Comparison of ENCODE assay signal across 24 cellular contexts in the genomic region with DNA sequence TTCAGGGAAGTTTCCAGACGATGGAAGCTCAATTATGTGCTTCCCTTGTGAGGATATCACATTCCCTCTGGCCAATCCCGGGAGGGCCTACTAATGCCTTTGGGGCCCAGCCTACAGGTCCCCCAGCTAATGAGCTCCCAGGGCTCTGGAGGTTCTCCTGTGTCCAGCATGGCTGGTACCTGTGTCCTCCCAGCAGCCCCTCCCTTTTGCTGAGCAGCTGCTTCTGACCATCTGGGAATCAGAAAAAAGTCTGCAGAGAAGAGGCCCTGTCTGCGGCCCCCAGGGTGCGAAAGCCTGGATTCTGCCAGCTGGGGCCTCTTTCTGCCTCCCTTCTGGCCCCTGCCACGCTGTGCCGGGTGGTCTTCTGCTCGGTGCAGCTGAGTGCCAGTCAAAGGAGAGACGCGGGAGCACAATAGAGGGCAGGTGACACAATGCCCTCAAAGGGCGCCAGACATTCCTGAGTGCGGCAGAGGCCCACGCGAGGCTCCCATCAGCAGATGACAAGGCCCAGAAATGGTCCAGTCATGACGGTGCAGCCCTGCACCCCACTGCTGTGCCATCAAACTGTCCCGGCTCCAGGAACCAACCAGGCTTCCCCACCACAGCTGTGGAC. TPM values are rescaled to one million over a fixed set of nuclear protein-coding genes. Genes with fewer than 3 reads are reported as not detected.
DNase-seq lines count a peak whose midpoint lies in the region; ATAC-seq, FAIRE-seq and TF ChIP-seq lines count a peak whose summit lies in the region.
"Had no signal": no experiment of that assay in that cellular context is flagged by ENCODE, and none has a peak within 500 bp of the region (broad histone marks: within the 10 kb centered on the region; RNA-seq: fewer than 3 reads in every experiment).

No MANE protein-coding gene starts in this region.

- H2AFZ ChIP-seq in H9 (ENCODE audit: low read length), result no peak overlapping the region

- TF ChIP-seq CTCF in H9 (conservative IDR thresholded peaks at IDR 0.05) (no peak), RWPE2 (IDR thresholded peaks at IDR 0.05; ENCODE audit: poor library complexity, severe bottlenecking) (no peak)

- no peaks in the 10 kb centered on the region for H3K79me1 ChIP-seq in H9 (ENCODE audit: insufficient read depth, low read depth, low read length, poor library complexity, severe bottlenecking)

- no peak overlapping the region for H3K4ac ChIP-seq in H9 (ENCODE audit: low read depth, low read length)

- H3K27me3 ChIP-seq in BLaER1, result no peaks in the 10 kb centered on the region
- H3K27me3 ChIP-seq in H9 (ENCODE audit: insufficient read depth, low read length), result no peaks in the 10 kb centered on the region
- no peaks in the 10 kb centered on the region for H3K27me3 ChIP-seq in RWPE2 (ENCODE audit: insufficient read depth, poor library complexity, severe bottlenecking)
- no peaks in the 10 kb centered on the region for H3K27me3 ChIP-seq in naive thymus-derived CD4-positive, alpha-beta T cell (ENCODE audit: control insufficient read depth in 2 of 2, insufficient read depth in 2 of 2, low read length in 2 of 2)

- no peak overlapping the region for H3T11ph ChIP-seq in H9 (ENCODE audit: low read length)

- H4K5ac ChIP-seq in H9 (ENCODE audit: insufficient read length, low read depth, low read length), result no peak overlapping the region

- no peak overlapping the region for H4K8ac ChIP-seq in H9 (replicated peaks; ENCODE audit: insufficient read length, low read depth, low read length)

- H4K91ac ChIP-seq in H9 (ENCODE audit: insufficient read length, low read depth, low read length), result no peak overlapping the region

- no CpG with 5 or more reads among the region's 15 CpGs for WGBS in H9 (ENCODE audit: extremely low coverage, insufficient read length, low lambda C conversion rate)

- peaks cover 0 to 5% (median 4%) of the 10 kb centered on the region in 3 experiments; a peak in 3 of 7 replicates for H3K36me3 Mint-ChIP-seq in H9 (ENCODE audit: insufficient read depth in 1 of 3, low read depth in 3 of 3)
- peaks cover 0 to 14% (median 4%) of the 10 kb centered on the region in 5 donors for H3K36me3 Mint-ChIP-seq in naive thymus-derived CD4-positive, alpha-beta T cell

- peaks cover 84% of the 10 kb centered on the region for H3K4me1 ChIP-seq in BLaER1
- no peaks in the 10 kb centered on the region for H3K4me1 ChIP-seq in H9 (ENCODE audit: insufficient read depth, low read length)
- no peaks in the 10 kb centered on the region for H3K4me1 ChIP-seq in RWPE2 (ENCODE audit: insufficient read depth, poor library complexity, severe bottlenecking)
- H3K4me1 ChIP-seq in naive thymus-derived CD4-positive, alpha-beta T cell (ENCODE audit: control insufficient read depth in 2 of 2, insufficient read depth in 2 of 2, low read length in 2 of 2), result no peaks in the 10 kb centered on the region

- H3K36me3 ChIP-seq in BLaER1 (peaks cover 20% of the 10 kb centered on the region), RWPE2 (ENCODE audit: low read depth) (peaks cover 6% of the 10 kb centered on the region; the same call in 1 of the 2 replicates)
- peaks cover 0 to 20% (median 0%) of the 10 kb centered on the region in 3 experiments for H3K36me3 ChIP-seq in naive thymus-derived CD4-positive, alpha-beta T cell (ENCODE audit: control insufficient read depth in 2 of 3, insufficient read depth in 3 of 3, low read length in 3 of 3)

- H3K4me3 ChIP-seq in BLaER1 (no peak overlapping the region), RWPE2 (ENCODE audit: severe bottlenecking) (no peak overlapping the region)
- H3K4me3 ChIP-seq in naive thymus-derived CD4-positive, alpha-beta T cell (ENCODE audit: low read length), result no peak overlapping the region
- H3K4me3 ChIP-seq: A549 had no signal

- no peak overlapping the region for H2BK120ac ChIP-seq in H9 (ENCODE audit: low read depth, low read length, poor library complexity, severe bottlenecking)

- H3K9ac ChIP-seq in BLaER1, result peak overlapping the region; percentile 37
- no peak overlapping the region for H3K9ac ChIP-seq in H9 (ENCODE audit: extremely low read depth, insufficient read length, low read length)
- H3K9ac ChIP-seq: SK-N-SH had no signal

- no peaks in the 10 kb centered on the region for H3K27me3 Mint-ChIP-seq in H9 (ENCODE audit: low read depth)
- H3K27me3 Mint-ChIP-seq in naive thymus-derived CD4-positive, alpha-beta T cell, result no peaks in the 10 kb centered on the region
- H3K27me3 Mint-ChIP-seq: B cell; CD4-positive, CD25-positive, alpha-beta regulatory T cell had no signal

- H2AK5ac ChIP-seq in H9 (ENCODE audit: insufficient read length, low read length), result no peak overlapping the region

- 0 out of 3 replicates have a peak, but pooled peaks have one; percentile 8 for ATAC-seq in RWPE2 (ENCODE audit: low read depth)
- ATAC-seq in naive thymus-derived CD4-positive, alpha-beta T cell, result no peak
- ATAC-seq in HG02678 (IDR thresholded peaks at IDR 0.05; ENCODE audit: unreplicated experiment), result no peak
- no peak for ATAC-seq in GM18873 (IDR thresholded peaks at IDR 0.05; ENCODE audit: low FRiP score, unreplicated experiment)
- ATAC-seq: A549, HCT116 had no signal

- no peak overlapping the region for H3K27ac Mint-ChIP-seq in H9
- H3K27ac Mint-ChIP-seq in naive thymus-derived CD4-positive, alpha-beta T cell, result no peak overlapping the region
- H3K27ac Mint-ChIP-seq: B cell; CD4-positive, CD25-positive, alpha-beta regulatory T cell had no signal

- H2BK15ac ChIP-seq in H9 (ENCODE audit: low read depth, low read length), result no peak overlapping the region

- peak overlapping the region; percentile 79 for H3K4me2 ChIP-seq in BLaER1
- no peak overlapping the region for H3K4me2 ChIP-seq in H9 (ENCODE audit: insufficient read depth, insufficient read length, low read length)
- H3K4me2 ChIP-seq: A549, SK-N-SH had no signal

- H3K4me3 Mint-ChIP-seq in H9, result no peak overlapping the region
- H3K4me3 Mint-ChIP-seq in naive thymus-derived CD4-positive, alpha-beta T cell, result no peak overlapping the region
- H3K4me3 Mint-ChIP-seq: B cell; CD4-positive, CD25-positive, alpha-beta regulatory T cell had no signal

- no peaks in the 10 kb centered on the region for H3K4me1 Mint-ChIP-seq in H9
- H3K4me1 Mint-ChIP-seq in naive thymus-derived CD4-positive, alpha-beta T cell, result peaks cover 2 to 15% (median 10%) of the 10 kb centered on the region in 7 donors

- H3K27ac ChIP-seq in BLaER1, result peak overlapping the region; percentile 67
- H3K27ac ChIP-seq in H9 (ENCODE audit: insufficient read length, low read depth, low read length), result no peak overlapping the region
- no peak overlapping the region for H3K27ac ChIP-seq in RWPE2 (ENCODE audit: poor library complexity, severe bottlenecking)
- no peak overlapping the region for H3K27ac ChIP-seq in naive thymus-derived CD4-positive, alpha-beta T cell (ENCODE audit: low read depth, low read length)
- H3K27ac ChIP-seq: A549 had no signal

- no peaks in the 10 kb centered on the region for H3K23me2 ChIP-seq in H9 (ENCODE audit: insufficient read length, low read depth, low read length, poor library complexity, severe bottlenecking)

- H3K23ac ChIP-seq in H9 (ENCODE audit: insufficient read length, low read depth, low read length), result no peak overlapping the region

- H3K56ac ChIP-seq in H9 (ENCODE audit: insufficient read length, low read depth, low read length), result no peak overlapping the region

- H3K9me3 Mint-ChIP-seq in H9, result no peaks in the 10 kb centered on the region
- no peaks in the 10 kb centered on the region for H3K9me3 Mint-ChIP-seq in naive thymus-derived CD4-positive, alpha-beta T cell
- H3K9me3 Mint-ChIP-seq: CD4-positive, CD25-positive, alpha-beta regulatory T cell had no signal

- no peak overlapping the region for H3K18ac ChIP-seq in H9 (ENCODE audit: insufficient read length, low read depth, low read length)

- no peak overlapping the region for H2BK5ac ChIP-seq in H9 (ENCODE audit: insufficient read length, low read length)

- POLR2A ChIA-PET in naive thymus-derived CD4-positive, alpha-beta T cell (lab: Charles Lee), result interaction anchor here (0.8 kb wide), 1 partner anchor 14 kb away, joined by 3 read pairs; no protein-coding TSS in a partner anchor

- no peak for FAIRE-seq in RCC 7860 (lab: Jason Lieb, UNC)
- FAIRE-seq: A549, G401.6, GM12892 had no signal

- H3K14ac ChIP-seq in H9 (ENCODE audit: insufficient read depth, low read length), result no peak overlapping the region; the same call in 1 of the 2 replicates

- no peaks in the 10 kb centered on the region for H3K9me3 ChIP-seq in BLaER1
- no peaks in the 10 kb centered on the region for H3K9me3 ChIP-seq in H9 (ENCODE audit: control insufficient read depth, low read depth, low read length)
- no peaks in the 10 kb centered on the region for H3K9me3 ChIP-seq in RWPE2 (ENCODE audit: severe bottlenecking)
- no peaks in the 10 kb centered on the region for H3K9me3 ChIP-seq in naive thymus-derived CD4-positive, alpha-beta T cell (ENCODE audit: control insufficient read depth in 2 of 3, low read length in 3 of 3)
- H3K9me3 ChIP-seq: A549, SK-N-SH had no signal

- H2BK12ac ChIP-seq in H9 (ENCODE audit: insufficient read length, low read depth, low read length), result no peak overlapping the region

- H3K79me2 ChIP-seq in H9 (ENCODE audit: insufficient read depth, low read length), result no peaks in the 10 kb centered on the region

- H2BK20ac ChIP-seq in H9 (ENCODE audit: low read depth, low read length, poor library complexity, severe bottlenecking), result no peak overlapping the region

- DNase-seq in H9 (peak; percentile 22), RWPE2 (ENCODE audit: low spot score) (no peak), islet precursor cell (peak; percentile 48), RCC 7860 (ENCODE audit: low spot score) (no peak)
- DNase-seq in naive thymus-derived CD4-positive, alpha-beta T cell, result no peak
- DNase-seq: CD4-positive, CD25-positive, alpha-beta regulatory T cell; COR-L47; GOT3; Kasumi-1; NCI-H1694 treated with DMSO at 0.1 percent for 48 hours; NCI-H2081 treated with DMSO at 0.1 percent for 48 hours; NCI-H2227 treated with DMSO at 0.1 percent for 48 hours; NCI-H510A; OCI-M1; SHP77; SK-N-SH had no signal

- intact Hi-C loops in naive thymus-derived CD4-positive, alpha-beta T cell (cut with micrococcal nuclease), result no loop called here

- CTCF ChIA-PET in naive thymus-derived CD4-positive, alpha-beta T cell (lab: Charles Lee), result interaction anchor here (1.0 kb wide), 1 partner anchor 286 kb away, joined by 3 read pairs; no protein-coding TSS in a partner anchor

- H4K20me1 ChIP-seq in BLaER1 (no peaks in the 10 kb centered on the region; the same call in 1 of the 2 replicates), H9 (ENCODE audit: control insufficient read depth, insufficient read depth, insufficient read length) (no peaks in the 10 kb centered on the region)

RNA-seq across cellular contexts. Expression of gene BTBD6, which starts 12.6 kb away (rescaled TPM):
- 22.9 and 23.3 TPM in 2 replicates for total RNA-seq in H9 (2021)
- total RNA-seq in naive thymus-derived CD4-positive, alpha-beta T cell, result 10 to 100 TPM; 30.8 to 43.0 (median 40.1) TPM
- polyA plus RNA-seq in naive thymus-derived CD4-positive, alpha-beta T cell, result 1 to 10 TPM; 4.0 to 7.9 TPM

RNA-seq across cellular contexts. Expression of gene BRF1, which starts 39.9 kb away (rescaled TPM):
- 27.0 and 28.3 TPM in 2 replicates for total RNA-seq in H9 (2021)
- 10 to 100 TPM; 49.8 to 75.7 (median 61.4) TPM for total RNA-seq in naive thymus-derived CD4-positive, alpha-beta T cell
- 10 to 100 TPM in 1 of 2 donors, 1 to 10 TPM in 1; 7.1 to 11.9 TPM for polyA plus RNA-seq in naive thymus-derived CD4-positive, alpha-beta T cell

RNA-seq across cellular contexts. Expression of gene PACS2, which starts 53.6 kb away (rescaled TPM):
- 63.5 and 72.5 TPM in 2 replicates for total RNA-seq in H9 (2021)
- 10 to 100 TPM; 33.9 to 75.4 (median 72.3) TPM for total RNA-seq in naive thymus-derived CD4-positive, alpha-beta T cell
- 1 to 10 TPM; 1.5 to 4.5 TPM for polyA plus RNA-seq in naive thymus-derived CD4-positive, alpha-beta T cell

Comparison
In these comparisons a context has a peak if more than half of its experiments do, and no peak if none do; other contexts are left out.
1. DNase-seq: peak in H9 (single experiment) and islet precursor cell (single experiment); none in RWPE2 (single experiment), naive thymus-derived CD4-positive, alpha-beta T cell (0 of 9) and RCC 7860 (single experiment).